Comparison of ENCODE assay signal across 8 cellular contexts in the genomic region with DNA sequence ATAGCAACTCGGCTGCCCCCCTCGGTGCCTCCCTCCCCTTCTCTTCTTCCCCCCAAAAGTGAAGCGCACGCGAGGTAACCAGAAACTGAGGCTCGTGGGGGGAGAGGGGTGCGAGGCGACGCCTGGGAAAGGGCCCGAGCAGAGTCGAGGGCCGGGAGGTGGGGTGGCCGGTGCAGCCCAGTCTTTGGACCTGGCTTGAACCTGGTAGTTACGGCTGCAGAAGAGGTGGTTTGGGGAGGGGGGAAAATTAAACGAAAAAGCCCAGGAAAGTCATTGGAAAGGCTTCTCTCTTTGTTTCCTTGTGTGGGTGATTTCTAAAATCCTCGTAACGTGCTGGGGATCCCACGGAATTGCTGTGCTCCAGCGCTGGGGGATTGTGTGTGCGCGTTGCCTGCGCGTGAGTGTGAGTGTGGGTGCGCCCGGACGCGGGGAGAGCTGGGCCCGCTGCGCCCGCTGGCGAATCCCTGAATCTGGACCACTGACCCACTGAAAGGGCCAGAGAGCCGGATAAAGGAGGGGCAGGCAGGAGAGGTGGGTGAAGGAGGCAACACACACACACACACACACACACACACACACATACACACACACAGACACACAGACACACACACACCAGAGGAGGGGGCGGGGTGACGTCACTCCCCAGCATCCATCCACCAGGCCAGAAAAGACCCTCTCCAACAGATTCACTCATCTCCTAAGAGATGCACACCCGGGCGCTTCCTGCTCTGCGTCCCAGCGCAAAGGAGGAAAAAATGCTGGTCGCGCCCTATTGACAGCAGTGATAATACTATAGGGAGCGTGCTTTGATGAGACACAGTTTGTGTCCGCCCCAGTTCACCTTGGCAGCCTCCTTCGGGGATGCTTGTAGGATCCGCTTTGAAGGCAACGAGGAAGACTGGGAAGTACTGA.
DNase-seq lines count a peak whose midpoint lies in the region; ATAC-seq and TF ChIP-seq lines count a peak whose summit lies in the region.

No MANE protein-coding gene starts in this region.

- peak overlapping the region; percentile 94 to 97 (median 95) for H3K4me3 Mint-ChIP-seq in nephron

- peaks cover 3% of the 10 kb centered on the region for H3K27me3 Mint-ChIP-seq in nephron (ENCODE audit: low read depth)

- TF ChIP-seq CTCF in epithelial cell of proximal tubule (conservative IDR thresholded peaks at IDR 0.05; ENCODE audit: low read depth, low read length) (no peak), nephron (IDR thresholded peaks at IDR 0.05; ENCODE audit: unreplicated experiment in 3 of 3) (no peak)

- no peaks in the 10 kb centered on the region for H3K9me3 Mint-ChIP-seq in nephron

- DNase-seq in ACHN (peak; percentile 25), NCI-H2227 treated with DMSO at 0.1 percent for 48 hours (lab: John Stamatoyannopoulos, UW) (peak; percentile 64), epithelial cell of proximal tubule (ENCODE audit: low read depth) (no peak), foreskin melanocyte (no peak), SW480 (ENCODE audit: low spot score) (no peak), T1000 (lab: John Stamatoyannopoulos, UW) (no peak)

- ATAC-seq in HG03354 (IDR thresholded peaks at IDR 0.05; ENCODE audit: poor library complexity, severe bottlenecking, unreplicated experiment), result no peak

- in situ Hi-C loops in ACHN (cut with HindIII; ENCODE audit: low pct_ligation_motif_present, low pct_unique_long_range_greater_than_20kb, low sequenced_read_pairs), result no loop called here

- H3K36me3 Mint-ChIP-seq in nephron (ENCODE audit: low read depth), result no peaks in the 10 kb centered on the region

- H3K27ac Mint-ChIP-seq in nephron, result peak overlapping the region; percentile 85 to 94 (median 91)

- H3K4me1 Mint-ChIP-seq in nephron, result peaks cover 63% of the 10 kb centered on the region

- peak overlapping the region; percentile 83 for H3K4me3 ChIP-seq in epithelial cell of proximal tubule (ENCODE audit: low read depth, low read length)

Comparison
In these comparisons a context has a peak if more than half of its experiments do, and no peak if none do; other contexts are left out.
1. DNase-seq: peak in ACHN (single experiment) and NCI-H2227 treated with DMSO at 0.1 percent for 48 hours (single experiment); none in epithelial cell of proximal tubule (single experiment), foreskin melanocyte (single experiment), SW480 (single experiment) and T1000 (single experiment).